21 cellular contexts compared by ENCODE assay signal in genomic region chr19:34368338-34368737, GRCh38. TPM values are rescaled to one million over a fixed set of nuclear protein-coding genes. Genes with fewer than 3 reads are reported as not detected.
DNase-seq lines count a peak whose midpoint lies in the region; ATAC-seq and TF ChIP-seq lines count a peak whose summit lies in the region.
"Had no signal": no experiment of that assay in that cellular context is flagged by ENCODE, and none has a peak within 500 bp of the region (broad histone marks: within the 10 kb centered on the region; RNA-seq: fewer than 3 reads in every experiment).

No MANE protein-coding gene starts in this region.

- DNase-seq in activated T-cell treated with anti-CD3 and anti-CD28 coated beads, Interleukin-2, amount 50 U/mL, for 4 hours, result no peak
- DNase-seq in activated T-cell treated with anti-CD3 and anti-CD28 coated beads, Interleukin-2, amount 50 U/mL, for 48 hours, result no peak
- DNase-seq in CD4-positive, alpha-beta T cell, result no peak
- DNase-seq in activated CD8-positive, alpha-beta T cell treated with anti-CD3 and anti-CD28 coated beads, Interleukin-2, amount 10 ng/mL, durations not matched to agents 7 days and 5 days, result no peak
- DNase-seq in neural crest cell (ENCODE audit: low read depth, low spot score) (no peak), retina (no peak), foreskin keratinocyte (no peak)
- DNase-seq in stimulated activated naive CD4-positive, alpha-beta T cell (lab: John Stamatoyannopoulos, UW), result no peak
- DNase-seq: activated CD4-positive, CD25-positive, alpha-beta regulatory T cell; activated naive CD4-positive, alpha-beta T cell; COR-L47; effector CD4-positive, alpha-beta T cell; H9; NCI-H1417 treated with DMSO at 0.1 percent for 48 hours; NCI-H510A treated with DMSO at 0.1 percent for 48 hours; stimulated activated CD4-positive, alpha-beta T cell treated with anti-CD3 and anti-CD28 coated beads, Interleukin-2, amount 100 ng/mL, for 24 hours; stimulated activated naive CD8-positive, alpha-beta T cell treated with anti-CD3 and anti-CD28 coated beads, Interleukin-15, amount 100 ng/mL, for 72 hours; T-helper 9 cell had no signal

- ATAC-seq in activated T-cell treated with anti-CD3 and anti-CD28 coated beads, Interleukin-2, amount 50 U/mL, for 4 hours, result no peak
- ATAC-seq in CD4-positive, alpha-beta T cell (ENCODE audit: poor library complexity), result no peak
- ATAC-seq in activated CD8-positive, alpha-beta T cell treated with anti-CD3 and anti-CD28 coated beads, Interleukin-2, amount 10 ng/mL, durations not matched to agents 7 days and 5 days, result no peak
- ATAC-seq in foreskin keratinocyte, result no peak
- ATAC-seq: stimulated activated naive CD8-positive, alpha-beta T cell treated with anti-CD3 and anti-CD28 coated beads, Interleukin-15, amount 100 ng/mL, for 72 hours had no signal

- H3K4me3 Mint-ChIP-seq in activated T-cell treated with anti-CD3 and anti-CD28 coated beads, Interleukin-2, amount 50 U/mL, for 4 hours, result peak overlapping the region; percentile 35
- H3K4me3 Mint-ChIP-seq in CD4-positive, alpha-beta T cell, result peak overlapping the region; percentile 56
- H3K4me3 Mint-ChIP-seq in activated CD8-positive, alpha-beta T cell treated with anti-CD3 and anti-CD28 coated beads, Interleukin-2, amount 10 ng/mL, durations not matched to agents 7 days and 5 days, result peak overlapping the region; percentile 52
- H3K4me3 Mint-ChIP-seq in neural crest cell, result peak overlapping the region; percentile 75
- H3K4me3 Mint-ChIP-seq: H9 had no signal

- TF ChIP-seq CTCF in CD4-positive, alpha-beta T cell (IDR thresholded peaks at IDR 0.05), result no peak
- TF ChIP-seq CTCF in neural crest cell (conservative IDR thresholded peaks at IDR 0.05) (no peak), foreskin keratinocyte (conservative IDR thresholded peaks at IDR 0.05) (no peak)

- no peak overlapping the region for H3K27ac ChIP-seq in CD4-positive, alpha-beta T cell (ENCODE audit: low read depth, low read length)
- no peak overlapping the region for H3K27ac ChIP-seq in foreskin keratinocyte
- H3K27ac ChIP-seq: esophagus muscularis mucosa, SJSA1, tibial nerve had no signal

- no peaks in the 10 kb centered on the region for H3K4me1 ChIP-seq in foreskin keratinocyte

- H3K9me3 Mint-ChIP-seq in activated T-cell treated with anti-CD3 and anti-CD28 coated beads, Interleukin-2, amount 50 U/mL, for 4 hours, result no peaks in the 10 kb centered on the region
- no peaks in the 10 kb centered on the region for H3K9me3 Mint-ChIP-seq in CD4-positive, alpha-beta T cell
- no peaks in the 10 kb centered on the region for H3K9me3 Mint-ChIP-seq in activated CD8-positive, alpha-beta T cell treated with anti-CD3 and anti-CD28 coated beads, Interleukin-2, amount 10 ng/mL, durations not matched to agents 7 days and 5 days (ENCODE audit: insufficient read depth)
- no peaks in the 10 kb centered on the region for H3K9me3 Mint-ChIP-seq in neural crest cell
- H3K9me3 Mint-ChIP-seq: H9; stimulated activated naive CD8-positive, alpha-beta T cell treated with anti-CD3 and anti-CD28 coated beads, Interleukin-15, amount 100 ng/mL, for 72 hours had no signal

- no peak overlapping the region for H3K27ac Mint-ChIP-seq in CD4-positive, alpha-beta T cell
- peak overlapping the region; percentile 70 for H3K27ac Mint-ChIP-seq in activated CD8-positive, alpha-beta T cell treated with anti-CD3 and anti-CD28 coated beads, Interleukin-2, amount 10 ng/mL, durations not matched to agents 7 days and 5 days
- no peak overlapping the region for H3K27ac Mint-ChIP-seq in neural crest cell (ENCODE audit: unreplicated experiment)
- H3K27ac Mint-ChIP-seq: H9 had no signal

- no peaks in the 10 kb centered on the region for H3K27me3 Mint-ChIP-seq in activated T-cell treated with anti-CD3 and anti-CD28 coated beads, Interleukin-2, amount 50 U/mL, for 4 hours (ENCODE audit: low read depth)
- no peaks in the 10 kb centered on the region for H3K27me3 Mint-ChIP-seq in CD4-positive, alpha-beta T cell
- H3K27me3 Mint-ChIP-seq in activated CD8-positive, alpha-beta T cell treated with anti-CD3 and anti-CD28 coated beads, Interleukin-2, amount 10 ng/mL, durations not matched to agents 7 days and 5 days (ENCODE audit: low read depth), result no peaks in the 10 kb centered on the region
- peaks cover 4% of the 10 kb centered on the region for H3K27me3 Mint-ChIP-seq in neural crest cell (ENCODE audit: low read depth)
- H3K27me3 Mint-ChIP-seq: stimulated activated naive CD8-positive, alpha-beta T cell treated with anti-CD3 and anti-CD28 coated beads, Interleukin-15, amount 100 ng/mL, for 72 hours had no signal

- no peaks in the 10 kb centered on the region for H3K9me3 ChIP-seq in CD4-positive, alpha-beta T cell (ENCODE audit: control insufficient read depth, low read length)
- H3K9me3 ChIP-seq: esophagus muscularis mucosa, tibial nerve had no signal

- H3K36me3 Mint-ChIP-seq in activated T-cell treated with anti-CD3 and anti-CD28 coated beads, Interleukin-2, amount 50 U/mL, for 4 hours (ENCODE audit: insufficient read depth), result peaks cover 33% of the 10 kb centered on the region
- peaks cover 62% of the 10 kb centered on the region for H3K36me3 Mint-ChIP-seq in CD4-positive, alpha-beta T cell (ENCODE audit: low read depth)
- peaks cover 68% of the 10 kb centered on the region for H3K36me3 Mint-ChIP-seq in activated CD8-positive, alpha-beta T cell treated with anti-CD3 and anti-CD28 coated beads, Interleukin-2, amount 10 ng/mL, durations not matched to agents 7 days and 5 days (ENCODE audit: low read depth)
- peaks cover 2% of the 10 kb centered on the region for H3K36me3 Mint-ChIP-seq in neural crest cell (ENCODE audit: low read depth)

- H3K4me1 Mint-ChIP-seq in activated T-cell treated with anti-CD3 and anti-CD28 coated beads, Interleukin-2, amount 50 U/mL, for 4 hours (ENCODE audit: low read depth), result peaks cover 37% of the 10 kb centered on the region
- peaks cover 42% of the 10 kb centered on the region for H3K4me1 Mint-ChIP-seq in CD4-positive, alpha-beta T cell (ENCODE audit: low read depth)
- H3K4me1 Mint-ChIP-seq in activated CD8-positive, alpha-beta T cell treated with anti-CD3 and anti-CD28 coated beads, Interleukin-2, amount 10 ng/mL, durations not matched to agents 7 days and 5 days (ENCODE audit: low read depth), result peaks cover 59% of the 10 kb centered on the region
- peaks cover 18% of the 10 kb centered on the region for H3K4me1 Mint-ChIP-seq in neural crest cell

- CTCF ChIA-PET in CD4-positive, alpha-beta T cell (lab: Charles Lee), result no interaction called here
- CTCF ChIA-PET in activated CD8-positive, alpha-beta T cell treated with anti-CD3 and anti-CD28 coated beads, Interleukin-2, amount 10 ng/mL, durations not matched to agents 7 days and 5 days (lab: Charles Lee), result interaction anchor here (0.6 to 0.9 kb wide), 2 partner anchors 18 to 32 kb away, joined by 3 read pairs; no protein-coding TSS in a partner anchor

- intact Hi-C loops in CD4-positive, alpha-beta T cell (cut with DNase I, micrococcal nuclease), result loop anchor here in 1 of 2 experiments (10.0 kb wide), 1 partner anchor 306 kb away; the partner anchor contains the start of genes SCGB2B2 and ZNF302

- POLR2A ChIA-PET in CD4-positive, alpha-beta T cell (lab: Charles Lee), result no interaction called here
- POLR2A ChIA-PET in activated CD8-positive, alpha-beta T cell treated with anti-CD3 and anti-CD28 coated beads, Interleukin-2, amount 10 ng/mL, durations not matched to agents 7 days and 5 days (lab: Charles Lee), result interaction anchor here (0.7 kb wide), 1 partner anchor 9 kb away, joined by 4 read pairs; no protein-coding TSS in a partner anchor

- no peaks in the 10 kb centered on the region for H3K27me3 ChIP-seq in CD4-positive, alpha-beta T cell (ENCODE audit: control insufficient read depth, insufficient read depth, low read length)
- H3K27me3 ChIP-seq in foreskin keratinocyte, result no peaks in the 10 kb centered on the region
- H3K27me3 ChIP-seq: esophagus muscularis mucosa, SJSA1, tibial nerve had no signal

RNA-seq across cellular contexts. Expression of gene GPI, which starts 3.3 kb away (rescaled TPM):
- 100 to 1,000 TPM; 383 to 449 (median 421) TPM for total RNA-seq in activated T-cell treated with anti-CD3 and anti-CD28 coated beads, Interleukin-2, amount 50 U/mL, for 4 hours
- 10 to 100 TPM; 85.0 to 86.0 TPM for total RNA-seq in CD4-positive, alpha-beta T cell
- total RNA-seq in activated CD8-positive, alpha-beta T cell treated with anti-CD3 and anti-CD28 coated beads, Interleukin-2, amount 10 ng/mL, durations not matched to agents 7 days and 5 days, result 100 to 1,000 TPM; 661 to 697 TPM
- total RNA-seq in neural crest cell (227 and 245 TPM in 2 replicates), foreskin keratinocyte (192 and 196 TPM in 2 replicates)
- 156 and 169 TPM in 2 replicates for polyA plus RNA-seq in foreskin keratinocyte

RNA-seq across cellular contexts. Expression of gene PDCD2L, which starts 35.9 kb away (rescaled TPM):
- total RNA-seq in activated T-cell treated with anti-CD3 and anti-CD28 coated beads, Interleukin-2, amount 50 U/mL, for 4 hours, result 10 to 100 TPM; 55.9 to 65.0 (median 63.5) TPM
- total RNA-seq in CD4-positive, alpha-beta T cell, result 1 to 10 TPM; 3.8 to 3.9 TPM
- total RNA-seq in activated CD8-positive, alpha-beta T cell treated with anti-CD3 and anti-CD28 coated beads, Interleukin-2, amount 10 ng/mL, durations not matched to agents 7 days and 5 days, result 10 to 100 TPM; 12.9 to 13.3 TPM
- total RNA-seq in neural crest cell (12.9 and 15.1 TPM in 2 replicates), foreskin keratinocyte (21.2 and 23.8 TPM in 2 replicates)
- polyA plus RNA-seq in foreskin keratinocyte, result 21.0 and 24.7 TPM in 2 replicates

RNA-seq across cellular contexts. Expression of gene UBA2, which starts 59.8 kb away (rescaled TPM):
- 100 to 1,000 TPM; 182 to 194 (median 194) TPM for total RNA-seq in activated T-cell treated with anti-CD3 and anti-CD28 coated beads, Interleukin-2, amount 50 U/mL, for 4 hours
- total RNA-seq in CD4-positive, alpha-beta T cell, result 10 to 100 TPM; 44.9 to 57.3 TPM
- 100 to 1,000 TPM; 129 to 135 TPM for total RNA-seq in activated CD8-positive, alpha-beta T cell treated with anti-CD3 and anti-CD28 coated beads, Interleukin-2, amount 10 ng/mL, durations not matched to agents 7 days and 5 days
- total RNA-seq in neural crest cell (191 and 205 TPM in 2 replicates), foreskin keratinocyte (103 and 118 TPM in 2 replicates)
- polyA plus RNA-seq in foreskin keratinocyte, result 41.0 and 60.1 TPM in 2 replicates
